Comparison of ENCODE assay signal across 8 cellular contexts in the genomic region with DNA sequence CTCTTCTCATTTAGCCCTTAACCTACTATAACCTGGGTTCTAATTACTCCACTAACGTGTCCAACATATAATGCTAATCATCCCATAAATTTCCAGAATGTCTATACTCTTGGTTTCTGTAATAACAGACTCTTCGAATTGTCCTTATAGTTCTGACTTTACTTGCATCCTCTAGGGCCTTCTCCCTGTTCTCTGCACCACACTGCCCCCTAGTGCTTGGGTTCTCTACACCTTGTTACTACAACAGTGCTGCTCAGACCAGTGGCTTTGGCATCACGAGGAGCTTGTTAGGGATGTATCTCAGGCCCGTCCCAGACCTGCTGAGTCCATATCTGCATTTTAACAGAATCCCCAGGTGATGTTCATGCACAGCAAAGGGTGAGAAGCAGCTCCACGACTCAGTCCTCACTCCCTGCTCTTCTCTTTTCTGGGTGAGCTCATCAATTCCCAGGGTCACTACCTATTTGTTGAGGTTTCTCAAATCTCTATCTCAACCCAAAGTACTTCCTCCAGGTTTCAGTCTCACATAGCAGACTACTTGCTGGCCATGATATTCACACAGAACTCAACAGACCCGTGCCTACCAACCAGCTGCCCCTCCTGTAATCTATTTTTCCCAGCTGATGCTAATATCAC. TPM values are rescaled to one million over a fixed set of nuclear protein-coding genes. Genes with fewer than 3 reads are reported as not detected.
DNase-seq lines count a peak whose midpoint lies in the region; ATAC-seq and TF ChIP-seq lines count a peak whose summit lies in the region.

No MANE protein-coding gene starts in this region.

- H3K9me3 Mint-ChIP-seq in Calu3 (ENCODE audit: low read depth, unreplicated experiment) = no peaks in the 10 kb centered on the region
- no peaks in the 10 kb centered on the region for H3K9me3 Mint-ChIP-seq in mesothelial cell of epicardium

- no peaks in the 10 kb centered on the region for H3K9me3 ChIP-seq in effector memory CD4-positive, alpha-beta T cell (ENCODE audit: control insufficient read depth, low read length)

- H3K4me1 Mint-ChIP-seq in Calu3 (ENCODE audit: low read depth, unreplicated experiment) (no peaks in the 10 kb centered on the region), mesothelial cell of epicardium (peaks cover 2% of the 10 kb centered on the region)

- H3K4me1 ChIP-seq in effector memory CD4-positive, alpha-beta T cell (ENCODE audit: control insufficient read depth, insufficient read depth, low read length, poor library complexity, severe bottlenecking) = no peaks in the 10 kb centered on the region

- BruUV-seq in Calu3 (replicated peaks; lab: Mats Ljungman, UMichigan) = no TSS peak

- intact Hi-C loops in Calu3 (cut with micrococcal nuclease; ENCODE audit: unreplicated experiment) = loop anchor here (5.0 kb wide), 1 partner anchor 945 kb away; a partner anchor contains a TSS

- DNase-seq in Calu3 (peak; percentile 93), NCI-H774 (lab: John Stamatoyannopoulos, UW) (peak; percentile 54), mesothelial cell of epicardium (ENCODE audit: low spot score in 2 of 2, unreplicated experiment in 2 of 2) (peak; percentile 84 to 92)
- peak; percentile 95 to 96 for DNase-seq in activated CD4-positive, alpha-beta T cell treated with anti-CD3 and anti-CD28 coated beads, Interleukin-2, amount 50 U/mL, for 48 hours
- peak; percentile 50 to 73 (median 64) for DNase-seq in effector memory CD4-positive, alpha-beta T cell
- DNase-seq in stimulated activated CD8-positive, alpha-beta memory T cell treated with anti-CD3 and anti-CD28 coated beads, Interleukin-4, amount 100 ng/mL, for 48 hours = peak; percentile 98

- H3K4me3 ChIP-seq in effector memory CD4-positive, alpha-beta T cell (ENCODE audit: insufficient read depth, low read depth, low read length, poor library complexity, severe bottlenecking) = no peak overlapping the region

- ATAC-seq in GM21360 (IDR thresholded peaks at IDR 0.05; ENCODE audit: unreplicated experiment) (peak; percentile 93), HG03571 (IDR thresholded peaks at IDR 0.05; ENCODE audit: unreplicated experiment) (peak; percentile 92)

- no peaks in the 10 kb centered on the region for H3K27me3 ChIP-seq in effector memory CD4-positive, alpha-beta T cell (replicated peaks; ENCODE audit: control insufficient read depth, insufficient read depth, low read length, poor library complexity, severe bottlenecking)

- H3K27me3 Mint-ChIP-seq in Calu3 (ENCODE audit: unreplicated experiment) (no peaks in the 10 kb centered on the region), mesothelial cell of epicardium (ENCODE audit: low read depth) (peaks cover 1% of the 10 kb centered on the region)

- no peak overlapping the region for H3K27ac ChIP-seq in effector memory CD4-positive, alpha-beta T cell (ENCODE audit: insufficient read depth, low read length, poor library complexity, severe bottlenecking)

- H3K36me3 ChIP-seq in effector memory CD4-positive, alpha-beta T cell (ENCODE audit: control insufficient read depth, insufficient read depth, low read length) = no peaks in the 10 kb centered on the region

- TF ChIP-seq CTCF in Calu3 (IDR thresholded peaks at IDR 0.05; ENCODE audit: unreplicated experiment) (peak; percentile 65), mesothelial cell of epicardium (IDR thresholded peaks at IDR 0.05; ENCODE audit: unreplicated experiment) (peak; percentile 58)

- H3K4me3 Mint-ChIP-seq in Calu3 (ENCODE audit: low read depth, unreplicated experiment) (no peak overlapping the region), mesothelial cell of epicardium (no peak overlapping the region)

- H3K36me3 Mint-ChIP-seq in Calu3 (ENCODE audit: insufficient read depth, unreplicated experiment) (peaks cover 4% of the 10 kb centered on the region), mesothelial cell of epicardium (no peaks in the 10 kb centered on the region)

- H3K27ac Mint-ChIP-seq in Calu3 (ENCODE audit: unreplicated experiment) (no peak overlapping the region), mesothelial cell of epicardium (no peak overlapping the region)

- CTCF ChIA-PET in Calu3 (lab: Charles Lee) = interaction anchor here (0.6 to 1.6 kb wide), 7 partner anchors 10 to 770 kb away, joined by 3 to 7 read pairs (median 3); a partner anchor contains a TSS

RNA-seq across cellular contexts. Expression of a gene that starts 14.5 kb away (rescaled TPM):
- 99.7 and 106 TPM in 2 replicates for total RNA-seq in Calu3 (2022)
- total RNA-seq in mesothelial cell of epicardium = 87.3 to 88.9 TPM (median 88.6 TPM) in 3 replicates

RNA-seq across cellular contexts. Expression of a gene that starts 16.1 kb away (rescaled TPM):
- 25.9 and 30.4 TPM in 2 replicates for total RNA-seq in Calu3 (2022)
- 50.0 to 55.2 TPM (median 52.9 TPM) in 3 replicates for total RNA-seq in mesothelial cell of epicardium
